In the genomic region with DNA sequence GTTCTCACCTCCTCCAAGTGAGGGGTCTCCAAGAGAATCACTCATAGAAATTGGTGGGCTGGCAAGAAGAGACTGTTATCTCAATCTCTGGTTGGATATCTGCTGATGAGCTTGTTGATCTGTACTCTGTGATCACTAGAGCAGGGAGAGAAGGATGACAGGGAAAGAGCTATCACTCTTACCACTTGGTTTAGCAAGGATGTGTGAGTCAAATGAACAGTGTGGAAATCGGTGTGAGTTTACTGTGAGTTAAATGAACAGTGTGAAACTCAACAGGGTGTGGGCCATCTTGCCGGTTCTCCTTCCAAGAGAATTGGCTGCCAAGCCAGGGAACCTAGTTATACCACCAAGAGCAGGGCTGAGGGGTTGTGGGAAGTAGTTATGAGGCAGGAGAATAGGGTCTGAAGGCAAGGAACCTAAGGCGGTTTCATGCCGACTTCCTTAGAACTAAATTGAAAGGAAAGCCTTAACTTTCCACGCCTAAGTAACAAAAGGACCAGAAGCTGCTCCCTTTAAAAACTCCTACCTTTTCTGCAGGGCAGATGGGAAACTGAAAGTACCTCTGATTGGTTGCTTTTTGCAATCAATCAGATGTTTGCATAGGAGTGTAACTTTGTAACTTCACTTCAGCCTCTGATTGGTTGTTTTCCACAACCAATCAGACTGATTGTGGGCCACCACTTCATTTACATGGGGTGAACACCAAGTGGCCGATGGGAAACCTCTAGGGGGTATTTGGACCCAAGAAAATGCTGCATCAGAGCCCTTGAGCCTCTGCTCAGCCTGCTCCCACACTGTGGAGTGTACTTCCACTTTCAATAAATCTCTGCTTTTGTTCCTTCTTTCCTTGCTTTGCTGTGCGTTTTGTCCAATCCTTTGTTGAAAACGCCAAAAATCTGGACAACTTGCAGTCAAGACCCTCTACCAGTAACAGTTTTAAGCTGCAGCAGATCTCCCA, we compare ENCODE assay signal across 14 cellular contexts. TPM values are rescaled to one million over a fixed set of nuclear protein-coding genes. Genes with fewer than 3 reads are reported as not detected.
DNase-seq lines count a peak whose midpoint lies in the region; ATAC-seq, FAIRE-seq and TF ChIP-seq lines count a peak whose summit lies in the region.
"Had no signal": no experiment of that assay in that cellular context is flagged by ENCODE, and none has a peak within 500 bp of the region (broad histone marks: within the 10 kb centered on the region; RNA-seq: fewer than 3 reads in every experiment).

No MANE protein-coding gene starts in this region.

- CTCF ChIA-PET in CD4-positive, alpha-beta memory T cell (lab: Charles Lee; ENCODE audit: partially characterized antibody) = no interaction called here
- CTCF ChIA-PET in H1 (lab: Charles Lee; ENCODE audit: partially characterized antibody) = interaction anchor here (0.6 to 1.0 kb wide), 3 partner anchors 22 to 1057 kb away, joined by 3 read pairs; no protein-coding TSS in a partner anchor

- H3K9me2 ChIP-seq in MM.1S (replicated peaks; ENCODE audit: insufficient read depth, low read length) = no peaks in the 10 kb centered on the region

- peak overlapping the region in 2 of 8 donors; percentile 12 to 46 for H3K4me3 Mint-ChIP-seq in CD4-positive, alpha-beta memory T cell

- no peak overlapping the region for H2BK120ac ChIP-seq in H1 (replicated peaks; ENCODE audit: low read depth, low read length)

- intact Hi-C loops in CD4-positive, alpha-beta memory T cell (cut with micrococcal nuclease) = no loop called here

- peaks cover 24 to 35% (median 28%) of the 10 kb centered on the region in 4 donors for H3K4me1 Mint-ChIP-seq in CD4-positive, alpha-beta memory T cell

- H3K23ac ChIP-seq in H1 (ENCODE audit: insufficient read length) = no peak overlapping the region

- H2BK20ac ChIP-seq in H1 (ENCODE audit: low read length) = 0 out of 2 replicates have a peak overlapping the region, but pooled peaks have one; percentile 24

- POLR2A ChIA-PET in CD4-positive, alpha-beta memory T cell (lab: Charles Lee; ENCODE audit: partially characterized antibody) = interaction anchor here (0.6 kb wide), 1 partner anchor 101 kb away, joined by 3 read pairs; no protein-coding TSS in a partner anchor
- POLR2A ChIA-PET in H1 (lab: Charles Lee; ENCODE audit: partially characterized antibody) = no interaction called here

- H3F3A ChIP-seq in MM.1S (ENCODE audit: insufficient read depth, low read length) = no peaks in the 10 kb centered on the region

- TF ChIP-seq CTCF in MM.1S (IDR thresholded peaks at IDR 0.05; ENCODE audit: low read length) (no peak), H1 (IDR thresholded peaks at IDR 0.05; ENCODE audit: control extremely low read depth in 1 of 3, insufficient read depth in 1 of 3, low read depth in 1 of 3, low read length in 3 of 3) (no peak)

- no peaks in the 10 kb centered on the region for H3K79me1 ChIP-seq in H1 (ENCODE audit: low read depth, low read length)

- no peak overlapping the region for H4K8ac ChIP-seq in H1 (ENCODE audit: extremely low read depth, insufficient read depth, low read length)

- peaks cover 4% of the 10 kb centered on the region for H3K23me2 ChIP-seq in H1 (ENCODE audit: low read depth, low read length)

- H2AFZ ChIP-seq in MM.1S (ENCODE audit: low read length) = no peak overlapping the region
- H2AFZ ChIP-seq in H1 (ENCODE audit: low read length) = no peak overlapping the region

- no peak overlapping the region for H4K91ac ChIP-seq in H1 (replicated peaks; ENCODE audit: insufficient read length, low read length)

- no peak overlapping the region for H3K56ac ChIP-seq in H1 (replicated peaks; ENCODE audit: insufficient read length, low read depth, low read length)

- no peak for TF ChIP-seq POLR2A in H1 (IDR thresholded peaks at IDR 0.05; ENCODE audit: control extremely low read depth in 1 of 2, low read depth in 2 of 2, low read length in 2 of 2)

- peaks cover 0 to 2% (median 0%) of the 10 kb centered on the region in 8 donors for H3K9me3 Mint-ChIP-seq in CD4-positive, alpha-beta memory T cell

- no peak for TF ChIP-seq EP300 in H1 (IDR thresholded peaks at IDR 0.05; ENCODE audit: borderline replicate concordance in 1 of 2, low read depth in 2 of 2, low read length in 2 of 2)

- H2BK15ac ChIP-seq in H1 (ENCODE audit: low read length) = no peak overlapping the region

- H3K4me3 ChIP-seq in CD4-positive, alpha-beta memory T cell (ENCODE audit: low read length in 2 of 2) = no peak overlapping the region
- H3K4me3 ChIP-seq in MM.1S (ENCODE audit: low read length) (no peak overlapping the region), H1 (ENCODE audit: extremely low read depth in 1 of 4, insufficient read depth in 2 of 4, low read depth in 3 of 4, low read length in 4 of 4) (no peak overlapping the region)

- H3K27me3 ChIP-seq in CD4-positive, alpha-beta memory T cell (ENCODE audit: insufficient read depth, low read length) = no peaks in the 10 kb centered on the region
- H3K27me3 ChIP-seq in MM.1S (replicated peaks; ENCODE audit: insufficient read depth, low read length) = peaks cover 65% of the 10 kb centered on the region
- peaks cover 0 to 13% (median 5%) of the 10 kb centered on the region in 4 experiments; a peak in 4 of 7 replicates for H3K27me3 ChIP-seq in H1 (replicated peaks in 1 of 4; ENCODE audit: control insufficient read depth in 3 of 4, extremely low read depth in 1 of 4, insufficient read depth in 3 of 4, low read length in 3 of 4)

- no peak for DNase-seq in CD4-positive, alpha-beta memory T cell
- peak; percentile 28 for DNase-seq in MM.1S
- no peak for DNase-seq in H1 (ENCODE audit: low read depth in 1 of 2, low spot score in 2 of 2)
- DNase-seq in pons (ENCODE audit: low spot score) = peak; percentile 20
- no peak for DNase-seq in NCI-H1694 (lab: John Stamatoyannopoulos, UW)
- no peak for DNase-seq in NCI-H2029 (lab: John Stamatoyannopoulos, UW)
- DNase-seq: activated CD8-positive, alpha-beta memory T cell treated with anti-CD3 and anti-CD28 coated beads for 24 hours; activated effector memory CD4-positive, alpha-beta T cell treated with anti-CD3 and anti-CD28 coated beads, Interleukin-2, amount 50 U/mL, for 16 hours; effector CD4-positive, alpha-beta T cell; NCI-H2171 treated with DMSO at 0.1 percent for 48 hours; stimulated activated CD4-positive, alpha-beta T cell treated with anti-CD3 and anti-CD28 coated beads, Interleukin-15, amount 100 ng/mL, for 24 hours had no signal

- no peak overlapping the region for H3K14ac ChIP-seq in H1 (ENCODE audit: insufficient read length)

- no peaks in the 10 kb centered on the region for H3K36me3 ChIP-seq in CD4-positive, alpha-beta memory T cell (ENCODE audit: insufficient read depth, low read length)
- no peaks in the 10 kb centered on the region for H3K36me3 ChIP-seq in MM.1S (replicated peaks; ENCODE audit: insufficient read depth, low read length)
- no peaks in the 10 kb centered on the region for H3K36me3 ChIP-seq in H1 (ENCODE audit: control insufficient read depth in 2 of 4, insufficient read depth in 4 of 4, low read length in 3 of 4)

- H2BK5ac ChIP-seq in H1 (ENCODE audit: low read depth, low read length) = no peak overlapping the region

- no peak overlapping the region for H3K18ac ChIP-seq in H1 (ENCODE audit: extremely low read depth, low read length)

- no peak overlapping the region for H3K27ac ChIP-seq in CD4-positive, alpha-beta memory T cell (ENCODE audit: low read depth, low read length)
- H3K27ac ChIP-seq in MM.1S (ENCODE audit: low read length) = no peak overlapping the region
- H3K27ac ChIP-seq in H1 (ENCODE audit: low read depth, low read length) = no peak overlapping the region
- H3K27ac ChIP-seq: VCaP had no signal

- no peaks in the 10 kb centered on the region for H3K9me3 ChIP-seq in CD4-positive, alpha-beta memory T cell (ENCODE audit: control insufficient read depth in 1 of 2, low read length in 2 of 2)
- no peaks in the 10 kb centered on the region for H3K9me3 ChIP-seq in MM.1S (replicated peaks; ENCODE audit: insufficient read depth, low read length)
- no peaks in the 10 kb centered on the region for H3K9me3 ChIP-seq in H1 (ENCODE audit: insufficient read depth in 2 of 2, low read depth in 1 of 2, low read length in 1 of 2)

- peak overlapping the region in 4 of 7 donors; percentile 23 to 81 (median 52) for H3K27ac Mint-ChIP-seq in CD4-positive, alpha-beta memory T cell

- no peak for TF ChIP-seq RAD21 in H1 (IDR thresholded peaks at IDR 0.05 in 1 of 2, conservative IDR thresholded peaks at IDR 0.05 in 1 of 2; ENCODE audit: low read depth in 2 of 2, low read length in 2 of 2)

- ATAC-seq in GM18870 (IDR thresholded peaks at IDR 0.05; ENCODE audit: unreplicated experiment) = no peak

- no peak overlapping the region for H2AK5ac ChIP-seq in H1 (ENCODE audit: low read depth, low read length)

- no peak overlapping the region for H3K4ac ChIP-seq in H1 (replicated peaks; ENCODE audit: insufficient read length, low read depth, low read length)

- H3K4me2 ChIP-seq in MM.1S (ENCODE audit: low read depth, low read length) = no peak overlapping the region
- no peak overlapping the region for H3K4me2 ChIP-seq in H1 (ENCODE audit: insufficient read depth in 1 of 2, low read depth in 2 of 2, low read length in 2 of 2)

- H3K79me2 ChIP-seq in MM.1S (ENCODE audit: low read length) (no peaks in the 10 kb centered on the region), H1 (ENCODE audit: control insufficient read depth in 1 of 2, insufficient read depth in 2 of 2, low read length in 2 of 2) (no peaks in the 10 kb centered on the region)

- no peak for FAIRE-seq in H1 (lab: Jason Lieb, UNC)
- FAIRE-seq: GM12891 had no signal

- H3K4me1 ChIP-seq in CD4-positive, alpha-beta memory T cell (ENCODE audit: insufficient read depth, low read length) = peaks cover 16% of the 10 kb centered on the region
- H3K4me1 ChIP-seq in MM.1S (ENCODE audit: low read length) (no peaks in the 10 kb centered on the region; the same call in 1 of the 2 replicates), H1 (replicated peaks in 1 of 4; ENCODE audit: control insufficient read depth in 3 of 4, insufficient read depth in 4 of 4, low read length in 3 of 4) (no peaks in the 10 kb centered on the region; a peak in 2 of 7 replicates)

- H2BK12ac ChIP-seq in H1 (ENCODE audit: low read depth, low read length) = no peak overlapping the region

- H4K20me1 ChIP-seq in MM.1S (ENCODE audit: insufficient read depth, low read length) = no peaks in the 10 kb centered on the region
- no peaks in the 10 kb centered on the region for H4K20me1 ChIP-seq in H1 (replicated peaks in 1 of 2; ENCODE audit: control insufficient read depth in 1 of 2, insufficient read depth in 2 of 2, low read length in 2 of 2)

- H3K27me3 Mint-ChIP-seq in CD4-positive, alpha-beta memory T cell = no peaks in the 10 kb centered on the region

- H3K36me3 Mint-ChIP-seq in CD4-positive, alpha-beta memory T cell = peaks cover 0 to 4% of the 10 kb centered on the region in 2 donors

- no peak overlapping the region for H4K5ac ChIP-seq in H1 (ENCODE audit: insufficient read length, low read depth, low read length)

- WGBS in H1 (ENCODE audit: extremely low coverage in 1 of 2, insufficient coverage in 1 of 2, insufficient read length in 1 of 2, insufficient replicate concordance in 2 of 2, low coverage in 1 of 2, low lambda C conversion rate in 2 of 2, missing lambda C conversion rate in 1 of 2), 2 experiments = 92% methylated on average over 8 of the region's 8 CpGs; no CpG with 5 or more reads in 1 of the 2 experiments

- no peak overlapping the region for H3K9ac ChIP-seq in MM.1S (ENCODE audit: low read length)
- no peak overlapping the region for H3K9ac ChIP-seq in H1 (replicated peaks in 1 of 4; ENCODE audit: extremely low read depth in 1 of 4, low read depth in 3 of 4, low read length in 3 of 4)

RNA-seq across cellular contexts. Expression of a gene that starts 33.0 kb away (rescaled TPM):
- total RNA-seq in CD4-positive, alpha-beta memory T cell = not detected
- under 1 TPM in 1 of 2 donors, not detected in 1; 0.08 TPM for polyA plus RNA-seq in CD4-positive, alpha-beta memory T cell
- 0.92 and 1.1 TPM in 2 replicates for total RNA-seq in H1 (2021; fragmentation: NEBNext Ultra II Directional; extraction: Animal tissue kit (Norgen Biotek cat#: 25700))
- 1.2 and 1.6 TPM in 2 replicates for polyA plus RNA-seq in H1 (2011; rRNA removed)
- 1.2 TPM for polyA plus RNA-seq in H1 (2011; cell fraction: cytosol; rRNA removed)
- polyA plus RNA-seq in H1 (2011; cell fraction: nucleus; rRNA removed) = 2.3 TPM
- 1.2 to 2.3 TPM (median 1.7 TPM) in 4 replicates for polyA plus RNA-seq in H1 (2012, experiment 1 of 2)
- polyA plus RNA-seq in H1 (2012, experiment 2 of 2) = 1.9 TPM
- 1.4 TPM for polyA plus RNA-seq in H1 (2013, experiment 1 of 2)
- 1.3 TPM for polyA plus RNA-seq in H1 (2013, experiment 2 of 2)
- polyA minus RNA-seq in H1 (2011; rRNA and poly(A)+ RNA removed) = 1.1 and 1.9 TPM in 2 replicates
- 0.51 TPM for polyA minus RNA-seq in H1 (2011; cell fraction: cytosol; rRNA and poly(A)+ RNA removed)
- 1.1 TPM for polyA minus RNA-seq in H1 (2011; cell fraction: nucleus; rRNA and poly(A)+ RNA removed)

Comparison
In these comparisons a context has a peak if more than half of its experiments do, and no peak if none do; other contexts are left out.
1. DNase-seq: peak in MM.1S (single experiment) and pons (single experiment); none in CD4-positive, alpha-beta memory T cell (0 of 5), H1 (0 of 2), NCI-H1694 (single experiment) and NCI-H2029 (single experiment).